In the genomic region with DNA sequence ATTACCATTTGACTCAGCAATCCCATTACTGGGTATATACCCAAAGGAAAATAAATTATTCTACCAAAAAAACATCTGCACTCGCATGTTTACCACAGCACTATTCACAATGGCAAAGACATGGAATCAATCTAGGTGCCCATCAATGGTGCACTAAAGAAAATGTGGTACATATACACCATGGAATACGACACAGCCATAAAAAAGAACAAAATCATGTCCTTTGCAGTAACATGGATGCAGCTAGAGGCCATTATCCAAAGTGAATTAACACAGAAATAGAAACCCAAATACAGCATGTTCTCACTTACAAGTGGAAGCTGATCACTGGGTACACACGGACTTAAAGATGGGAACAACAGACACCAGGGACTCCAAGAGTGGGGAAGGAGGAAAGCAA, we compare ENCODE assay signal across 21 cellular contexts. TPM values are rescaled to one million over a fixed set of nuclear protein-coding genes. Genes with fewer than 3 reads are reported as not detected.
A peak's percentile ranks its signal among the peaks of the same experiment; 100 is the strongest.
DNase-seq lines count a peak whose midpoint lies in the region; ATAC-seq and TF ChIP-seq lines count a peak whose summit lies in the region.
"Had no signal": no experiment of that assay in that cellular context is flagged by ENCODE, and none has a peak within 500 bp of the region (broad histone marks: within the 10 kb centered on the region; RNA-seq: fewer than 3 reads in every experiment).

No MANE protein-coding gene starts in this region.

- no peak for DNase-seq in activated CD4-positive, alpha-beta T cell treated with anti-CD3 and anti-CD28 coated beads, Interleukin-2, amount 10 ng/mL, durations not matched to agents 7 days and 5 days
- DNase-seq in activated CD4-positive, alpha-beta T cell treated with anti-CD3 and anti-CD28 coated beads for 1 hour: no peak
- DNase-seq in mesothelial cell of epicardium (ENCODE audit: low spot score in 2 of 2, unreplicated experiment in 2 of 2): no peak
- no peak for DNase-seq in amygdala (lab: John Stamatoyannopoulos, UW)
- no peak for DNase-seq in occipital lobe (lab: John Stamatoyannopoulos, UW)
- DNase-seq: activated CD4-positive, CD25-positive, alpha-beta regulatory T cell; activated CD8-positive, alpha-beta memory T cell treated with anti-CD3 and anti-CD28 coated beads, Interleukin-2, amount 50 U/mL, for 48 hours; adrenal gland; DMS53; foreskin melanocyte; mesendoderm; NCI-H774; stimulated activated CD8-positive, alpha-beta memory T cell treated with anti-CD3 and anti-CD28 coated beads, Interleukin-4, amount 100 ng/mL, for 48 hours had no signal

- peaks cover 0 to 18% (median 9%) of the 10 kb centered on the region in 11 experiments; a peak in 11 of 22 replicates for H4K20me1 ChIP-seq in BLaER1 treated with 17β-estradiol and CSF1 and Interleukin-3, amounts not matched to agents 10 nM and 100 nM
- H4K20me1 ChIP-seq in SU-DHL-6 (ENCODE audit: low read depth, low read length): no peaks in the 10 kb centered on the region

- H3K4me2 ChIP-seq in BLaER1 treated with 17β-estradiol and CSF1 and Interleukin-3, amounts not matched to agents 10 nM and 100 nM: peak overlapping the region in 9 of 11 experiments; percentile 10 to 96 (median 91); a peak in 12 of 22 replicates
- peak overlapping the region; percentile 100 for H3K4me2 ChIP-seq in SU-DHL-6 (ENCODE audit: low read depth, low read length, poor library complexity, severe bottlenecking)

- H3K9me2 ChIP-seq in SU-DHL-6 (replicated peaks; ENCODE audit: insufficient read depth, low read length): no peaks in the 10 kb centered on the region

- H3K36me3 ChIP-seq in BLaER1 treated with 17β-estradiol and CSF1 and Interleukin-3, amounts not matched to agents 10 nM and 100 nM: peaks cover 30 to 61% (median 54%) of the 10 kb centered on the region in 11 experiments
- peaks cover 13% of the 10 kb centered on the region; the same call in 1 of the 2 replicates for H3K36me3 ChIP-seq in SU-DHL-6 (ENCODE audit: low read length)

- CTCF ChIA-PET in activated CD4-positive, alpha-beta T cell treated with anti-CD3 and anti-CD28 coated beads, Interleukin-2, amount 10 ng/mL, durations not matched to agents 7 days and 5 days (lab: Charles Lee): interaction anchor here (1.8 kb wide), 1 partner anchor 141 kb away, joined by 7 read pairs; the partner anchor contains the start of gene KDM3B

- no peak overlapping the region for H3K27ac ChIP-seq in BLaER1 treated with 17β-estradiol and CSF1 and Interleukin-3, amounts not matched to agents 10 nM and 100 nM
- H3K27ac ChIP-seq in SU-DHL-6 (ENCODE audit: low read depth, low read length): no peak overlapping the region
- H3K27ac ChIP-seq: A549, adrenal gland, C4-2B, cardiac muscle cell, vagina had no signal

- ATAC-seq in GM21528 (IDR thresholded peaks at IDR 0.05; ENCODE audit: low FRiP score, unreplicated experiment): no peak
- ATAC-seq: A549 had no signal

- no peak overlapping the region for H2AFZ ChIP-seq in SU-DHL-6 (ENCODE audit: low read depth, low read length, severe bottlenecking)

- H3K27me3 Mint-ChIP-seq in activated CD4-positive, alpha-beta T cell treated with anti-CD3 and anti-CD28 coated beads, Interleukin-2, amount 10 ng/mL, durations not matched to agents 7 days and 5 days: no peaks in the 10 kb centered on the region
- no peaks in the 10 kb centered on the region for H3K27me3 Mint-ChIP-seq in mesothelial cell of epicardium (ENCODE audit: low read depth)

- H3K4me1 Mint-ChIP-seq in activated CD4-positive, alpha-beta T cell treated with anti-CD3 and anti-CD28 coated beads, Interleukin-2, amount 10 ng/mL, durations not matched to agents 7 days and 5 days: peaks cover 30% of the 10 kb centered on the region
- H3K4me1 Mint-ChIP-seq in mesothelial cell of epicardium: peaks cover 19% of the 10 kb centered on the region

- H3K4me3 ChIP-seq in BLaER1 treated with 17β-estradiol and CSF1 and Interleukin-3, amounts not matched to agents 10 nM and 100 nM: no peak overlapping the region
- no peak overlapping the region for H3K4me3 ChIP-seq in SU-DHL-6 (ENCODE audit: insufficient read depth, low read length, poor library complexity, severe bottlenecking)
- H3K4me3 ChIP-seq: A549, adrenal gland, cardiac muscle cell, HAP-1, vagina had no signal

- peaks cover 61% of the 10 kb centered on the region for H3K79me2 ChIP-seq in SU-DHL-6 (ENCODE audit: insufficient read depth, low read length)

- H3K36me3 Mint-ChIP-seq in activated CD4-positive, alpha-beta T cell treated with anti-CD3 and anti-CD28 coated beads, Interleukin-2, amount 10 ng/mL, durations not matched to agents 7 days and 5 days (ENCODE audit: low read depth): peaks cover 10% of the 10 kb centered on the region
- peaks cover 8% of the 10 kb centered on the region for H3K36me3 Mint-ChIP-seq in mesothelial cell of epicardium

- peak overlapping the region; percentile 76 for H3K27ac Mint-ChIP-seq in activated CD4-positive, alpha-beta T cell treated with anti-CD3 and anti-CD28 coated beads, Interleukin-2, amount 10 ng/mL, durations not matched to agents 7 days and 5 days
- no peak overlapping the region for H3K27ac Mint-ChIP-seq in mesothelial cell of epicardium

- no peaks in the 10 kb centered on the region for H3K27me3 ChIP-seq in BLaER1 treated with 17β-estradiol and CSF1 and Interleukin-3, amounts not matched to agents 10 nM and 100 nM
- H3K27me3 ChIP-seq in SU-DHL-6 (ENCODE audit: low read length): no peaks in the 10 kb centered on the region
- H3K27me3 ChIP-seq: adrenal gland, cardiac muscle cell, vagina had no signal

- peaks cover 15 to 25% (median 23%) of the 10 kb centered on the region in 10 experiments for H3K4me1 ChIP-seq in BLaER1 treated with 17β-estradiol and CSF1 and Interleukin-3, amounts not matched to agents 10 nM and 100 nM

- no peaks in the 10 kb centered on the region for H3K9me3 Mint-ChIP-seq in activated CD4-positive, alpha-beta T cell treated with anti-CD3 and anti-CD28 coated beads, Interleukin-2, amount 10 ng/mL, durations not matched to agents 7 days and 5 days
- no peaks in the 10 kb centered on the region for H3K9me3 Mint-ChIP-seq in mesothelial cell of epicardium

- peak overlapping the region; percentile 42 for H3K4me3 Mint-ChIP-seq in activated CD4-positive, alpha-beta T cell treated with anti-CD3 and anti-CD28 coated beads, Interleukin-2, amount 10 ng/mL, durations not matched to agents 7 days and 5 days
- H3K4me3 Mint-ChIP-seq in mesothelial cell of epicardium: peak overlapping the region; percentile 41

- H3K9me3 ChIP-seq in BLaER1 treated with 17β-estradiol and CSF1 and Interleukin-3, amounts not matched to agents 10 nM and 100 nM (replicated peaks in 1 of 11): no peaks in the 10 kb centered on the region
- no peaks in the 10 kb centered on the region for H3K9me3 ChIP-seq in SU-DHL-6 (ENCODE audit: insufficient read depth, low read length)
- H3K9me3 ChIP-seq: A549, adrenal gland, HAP-1, vagina had no signal

- H3K9ac ChIP-seq in BLaER1 treated with 17β-estradiol and CSF1 and Interleukin-3, amounts not matched to agents 10 nM and 100 nM: no peak overlapping the region
- no peak overlapping the region for H3K9ac ChIP-seq in SU-DHL-6 (ENCODE audit: low read length)

- no peaks in the 10 kb centered on the region for H3F3A ChIP-seq in SU-DHL-6 (ENCODE audit: insufficient read depth)

- POLR2A ChIA-PET in activated CD4-positive, alpha-beta T cell treated with anti-CD3 and anti-CD28 coated beads, Interleukin-2, amount 10 ng/mL, durations not matched to agents 7 days and 5 days (lab: Charles Lee): no interaction called here

- no peak for TF ChIP-seq CTCF in SU-DHL-6 (IDR thresholded peaks at IDR 0.05; ENCODE audit: insufficient read depth, low read length, poor library complexity, severe bottlenecking)
- TF ChIP-seq CTCF in mesothelial cell of epicardium (IDR thresholded peaks at IDR 0.05; ENCODE audit: unreplicated experiment): no peak

RNA-seq across cellular contexts. Expression of gene CDC23, which starts 2.1 kb away (rescaled TPM):
- 10 to 100 TPM; 32.2 to 34.6 TPM for total RNA-seq in activated CD4-positive, alpha-beta T cell treated with anti-CD3 and anti-CD28 coated beads, Interleukin-2, amount 10 ng/mL, durations not matched to agents 7 days and 5 days
- total RNA-seq in mesothelial cell of epicardium (37.6 to 44.1 TPM (median 39.0 TPM) in 3 replicates), occipital lobe (29.8 TPM)

RNA-seq across cellular contexts. Expression of gene KIF20A, which starts 32.1 kb away (rescaled TPM):
- total RNA-seq in activated CD4-positive, alpha-beta T cell treated with anti-CD3 and anti-CD28 coated beads, Interleukin-2, amount 10 ng/mL, durations not matched to agents 7 days and 5 days: 10 to 100 TPM; 70.9 to 74.7 TPM
- 24.4 to 27.0 TPM (median 26.8 TPM) in 3 replicates for total RNA-seq in mesothelial cell of epicardium
- total RNA-seq in occipital lobe: 4.1 TPM

RNA-seq across cellular contexts. Expression of gene BRD8, which starts 32.6 kb away (rescaled TPM):
- 10 to 100 TPM; 74.6 to 77.1 TPM for total RNA-seq in activated CD4-positive, alpha-beta T cell treated with anti-CD3 and anti-CD28 coated beads, Interleukin-2, amount 10 ng/mL, durations not matched to agents 7 days and 5 days
- total RNA-seq in mesothelial cell of epicardium (88.7 to 89.3 TPM (median 89.0 TPM) in 3 replicates), occipital lobe (47.7 TPM)
